In the genomic region with DNA sequence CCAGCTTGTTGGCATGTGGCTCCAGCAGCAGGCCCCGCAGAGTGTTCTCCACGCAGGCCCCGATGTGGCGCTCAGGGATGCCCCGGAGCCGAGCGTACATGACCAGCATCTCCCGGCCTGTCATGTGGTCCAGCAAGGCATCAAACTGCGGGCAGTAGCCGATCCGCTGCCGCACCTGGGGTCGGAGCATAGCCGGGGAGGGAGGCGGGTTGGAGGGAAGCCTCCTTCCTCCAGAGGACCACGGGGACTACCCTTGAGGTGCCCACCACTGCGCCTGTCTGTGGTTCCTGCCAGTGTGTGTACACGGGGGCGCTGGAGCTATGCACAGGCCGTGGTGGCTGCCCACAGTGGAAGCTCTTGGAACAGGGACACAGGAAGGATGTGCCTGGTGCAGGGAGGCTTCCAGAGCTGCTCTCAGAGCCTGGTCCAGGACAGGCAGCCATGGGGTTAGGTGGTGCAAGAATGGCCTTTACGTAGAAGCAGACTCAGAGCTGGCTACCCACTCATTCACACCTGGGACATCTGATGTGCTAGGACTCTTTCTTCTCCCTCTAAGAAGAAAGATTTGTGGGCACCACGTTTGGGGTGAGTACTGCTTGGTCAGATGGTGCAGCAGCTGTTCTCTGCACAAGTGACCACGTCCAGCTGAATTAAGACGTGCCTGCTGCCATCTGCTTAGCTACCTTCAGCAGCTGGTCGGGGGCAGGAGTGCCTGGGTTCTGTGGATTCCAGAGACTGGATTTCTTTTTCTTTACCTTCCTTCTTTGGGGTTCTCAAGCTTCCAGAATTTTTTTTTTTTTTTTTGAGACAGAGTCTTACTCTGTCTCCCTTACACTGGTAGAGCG, we compare ENCODE assay signal across 25 cellular contexts. TPM values are rescaled to one million over a fixed set of nuclear protein-coding genes. Genes with fewer than 3 reads are reported as not detected.
"Had no signal": no experiment of that assay in that cellular context is flagged by ENCODE, and none has a peak within 500 bp of the region (broad histone marks: within the 10 kb centered on the region; RNA-seq: fewer than 3 reads in every experiment).

No MANE protein-coding gene starts in this region.

- H3K4me1 ChIP-seq: testis had no signal

- H3K27ac Mint-ChIP-seq: activated naive CD8-positive, alpha-beta T cell treated with anti-CD3 and anti-CD28 coated beads, Interleukin-2, amount 10 ng/mL, durations not matched to agents 7 days and 5 days; activated T-cell treated with anti-CD3 and anti-CD28 coated beads, Interleukin-2, amount 50 U/mL, for 24 hours; activated T-helper 17 cell treated with anti-CD3 and anti-CD28 coated beads, Interleukin-2, amount 50 U/mL, for 72 hours; dendritic cell treated with granulocyte-macrophage colony-stimulating factor and Interleukin-4, amounts not matched to agents 40 ng/mL and 50 ng/mL, for 4 days; immature natural killer cell; nephron progenitor cell; stimulated activated memory B cell treated with anti-CD40 and anti-IgM and Interleukin-4, amounts not matched to agents 10 μg/mL and 1 μg/mL and 100 μg/mL, for 72 hours; T-cell; T-helper 2 cell treated with Interferon-gamma antibody and Interleukin-4, amounts not matched to agents 5 μg/mL and 100 μg/mL, for 36 hours had no signal

- H3K4me2 ChIP-seq: hepatocyte, smooth muscle cell had no signal

- H3K79me2 ChIP-seq: hepatocyte had no signal

- H3K27ac ChIP-seq: cardiac muscle cell, hepatocyte, testis had no signal

- H3K9me3 Mint-ChIP-seq: activated naive CD8-positive, alpha-beta T cell treated with anti-CD3 and anti-CD28 coated beads, Interleukin-2, amount 10 ng/mL, durations not matched to agents 7 days and 5 days; activated T-cell treated with anti-CD3 and anti-CD28 coated beads, Interleukin-2, amount 50 U/mL, for 24 hours; activated T-helper 17 cell treated with anti-CD3 and anti-CD28 coated beads, Interleukin-2, amount 50 U/mL, for 72 hours; dendritic cell treated with granulocyte-macrophage colony-stimulating factor and Interleukin-4, amounts not matched to agents 40 ng/mL and 50 ng/mL, for 4 days; immature natural killer cell; nephron progenitor cell; stimulated activated memory B cell treated with anti-CD40 and anti-IgM and Interleukin-4, amounts not matched to agents 10 μg/mL and 1 μg/mL and 100 μg/mL, for 72 hours; T-cell; T-helper 2 cell treated with Interferon-gamma antibody and Interleukin-4, amounts not matched to agents 5 μg/mL and 100 μg/mL, for 36 hours had no signal

- H2AFZ ChIP-seq: hepatocyte had no signal

- H3K36me3 ChIP-seq: cardiac muscle cell had no signal

- H3K4me3 ChIP-seq: cardiac muscle cell, hepatocyte, smooth muscle cell, testis had no signal

- H3K9me3 ChIP-seq: testis had no signal

- DNase-seq: activated CD4-positive, alpha-beta T cell treated with anti-CD3 and anti-CD28 coated beads, Interleukin-2, amount 50 U/mL, for 4 hours; activated CD8-positive, alpha-beta memory T cell treated with anti-CD3 and anti-CD28 coated beads for 24 hours; activated CD8-positive, alpha-beta memory T cell treated with anti-CD3 and anti-CD28 coated beads, Interleukin-2, amount 50 U/mL, for 4 hours; activated naive CD4-positive, alpha-beta T cell treated with Interleukin-2 at 50 U/mL for 16 hours; activated naive CD8-positive, alpha-beta T cell treated with anti-CD3 and anti-CD28 coated beads, Interleukin-2, amount 10 ng/mL, durations not matched to agents 7 days and 5 days; activated T-cell treated with anti-CD3 and anti-CD28 coated beads, Interleukin-2, amount 50 U/mL, for 24 hours; amniotic stem cell; effector CD8-positive, alpha-beta T cell; foreskin melanocyte; immature natural killer cell; kidney glomerular epithelial cell; midbrain; nephron progenitor cell; nucleus accumbens; stimulated activated CD4-positive, alpha-beta T cell treated with anti-CD3 and anti-CD28 coated beads, Interleukin-15, amount 100 ng/mL, for 24 hours; T-cell; testis had no signal

- ATAC-seq: activated T-helper 17 cell treated with anti-CD3 and anti-CD28 coated beads, Interleukin-2, amount 50 U/mL, for 72 hours; sciatic nerve; stimulated activated memory B cell treated with anti-CD40 and anti-IgM and Interleukin-4, amounts not matched to agents 10 μg/mL and 1 μg/mL and 100 μg/mL, for 72 hours; T-cell had no signal

- H3K27me3 Mint-ChIP-seq: activated naive CD8-positive, alpha-beta T cell treated with anti-CD3 and anti-CD28 coated beads, Interleukin-2, amount 10 ng/mL, durations not matched to agents 7 days and 5 days; activated T-cell treated with anti-CD3 and anti-CD28 coated beads, Interleukin-2, amount 50 U/mL, for 24 hours; activated T-helper 17 cell treated with anti-CD3 and anti-CD28 coated beads, Interleukin-2, amount 50 U/mL, for 72 hours; dendritic cell treated with granulocyte-macrophage colony-stimulating factor and Interleukin-4, amounts not matched to agents 40 ng/mL and 50 ng/mL, for 4 days; stimulated activated memory B cell treated with anti-CD40 and anti-IgM and Interleukin-4, amounts not matched to agents 10 μg/mL and 1 μg/mL and 100 μg/mL, for 72 hours; T-cell had no signal

- H3K4me1 Mint-ChIP-seq: activated naive CD8-positive, alpha-beta T cell treated with anti-CD3 and anti-CD28 coated beads, Interleukin-2, amount 10 ng/mL, durations not matched to agents 7 days and 5 days; activated T-helper 17 cell treated with anti-CD3 and anti-CD28 coated beads, Interleukin-2, amount 50 U/mL, for 72 hours; immature natural killer cell; stimulated activated memory B cell treated with anti-CD40 and anti-IgM and Interleukin-4, amounts not matched to agents 10 μg/mL and 1 μg/mL and 100 μg/mL, for 72 hours; T-cell had no signal

- H3K36me3 Mint-ChIP-seq: activated naive CD8-positive, alpha-beta T cell treated with anti-CD3 and anti-CD28 coated beads, Interleukin-2, amount 10 ng/mL, durations not matched to agents 7 days and 5 days had no signal

- H3K4me3 Mint-ChIP-seq: activated naive CD8-positive, alpha-beta T cell treated with anti-CD3 and anti-CD28 coated beads, Interleukin-2, amount 10 ng/mL, durations not matched to agents 7 days and 5 days; activated T-cell treated with anti-CD3 and anti-CD28 coated beads, Interleukin-2, amount 50 U/mL, for 24 hours; activated T-helper 17 cell treated with anti-CD3 and anti-CD28 coated beads, Interleukin-2, amount 50 U/mL, for 72 hours; dendritic cell treated with granulocyte-macrophage colony-stimulating factor and Interleukin-4, amounts not matched to agents 40 ng/mL and 50 ng/mL, for 4 days; immature natural killer cell; nephron progenitor cell; stimulated activated memory B cell treated with anti-CD40 and anti-IgM and Interleukin-4, amounts not matched to agents 10 μg/mL and 1 μg/mL and 100 μg/mL, for 72 hours; T-cell; T-helper 2 cell treated with Interferon-gamma antibody and Interleukin-4, amounts not matched to agents 5 μg/mL and 100 μg/mL, for 36 hours had no signal

- H3K27me3 ChIP-seq: cardiac muscle cell, hepatocyte, testis had no signal

RNA-seq across cellular contexts. Expression of gene DNASE1L2, which starts 42.9 kb away (rescaled TPM):
- polyA plus RNA-seq: immature natural killer cell had no signal
